In genomic region chr22:21917206-21917958, GRCh38 we compare ENCODE assay signal across 1 cellular context.
TF ChIP-seq lines count a peak whose summit lies in the region.

No MANE protein-coding gene starts in this region.

TF ChIP-seq in WTC11, 78 proteins besides CTCF, POLR2A, EP300 and RAD21 (continued from another document):
- TF ChIP-seq AR (CRISPR knock-in tag; IDR thresholded peaks at IDR 0.05) (no peak), JUN (CRISPR knock-in tag; IDR thresholded peaks at IDR 0.05) (no peak), ZNF423 (CRISPR knock-in tag; IDR thresholded peaks at IDR 0.05) (0 out of 2 replicates have a peak, but pooled peaks have one; percentile 7)
- TF ChIP-seq, protein P1, sequence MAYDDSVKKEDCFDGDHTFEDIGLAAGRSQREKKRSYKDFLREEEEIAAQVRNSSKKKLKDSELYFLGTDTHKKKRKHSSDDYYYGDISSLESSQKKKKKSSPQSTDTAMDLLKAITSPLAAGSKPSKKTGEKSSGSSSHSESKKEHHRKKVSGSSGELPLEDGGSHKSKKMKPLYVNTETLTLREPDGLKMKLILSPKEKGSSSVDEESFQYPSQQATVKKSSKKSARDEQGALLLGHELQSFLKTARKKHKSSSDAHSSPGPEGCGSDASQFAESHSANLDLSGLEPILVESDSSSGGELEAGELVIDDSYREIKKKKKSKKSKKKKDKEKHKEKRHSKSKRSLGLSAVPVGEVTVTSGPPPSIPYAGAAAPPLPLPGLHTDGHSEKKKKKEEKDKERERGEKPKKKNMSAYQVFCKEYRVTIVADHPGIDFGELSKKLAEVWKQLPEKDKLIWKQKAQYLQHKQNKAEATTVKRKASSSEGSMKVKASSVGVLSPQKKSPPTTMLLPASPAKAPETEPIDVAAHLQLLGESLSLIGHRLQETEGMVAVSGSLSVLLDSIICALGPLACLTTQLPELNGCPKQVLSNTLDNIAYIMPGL (CRISPR knock-in tag; IDR thresholded peaks at IDR 0.05): no peak
